In the genomic region with DNA sequence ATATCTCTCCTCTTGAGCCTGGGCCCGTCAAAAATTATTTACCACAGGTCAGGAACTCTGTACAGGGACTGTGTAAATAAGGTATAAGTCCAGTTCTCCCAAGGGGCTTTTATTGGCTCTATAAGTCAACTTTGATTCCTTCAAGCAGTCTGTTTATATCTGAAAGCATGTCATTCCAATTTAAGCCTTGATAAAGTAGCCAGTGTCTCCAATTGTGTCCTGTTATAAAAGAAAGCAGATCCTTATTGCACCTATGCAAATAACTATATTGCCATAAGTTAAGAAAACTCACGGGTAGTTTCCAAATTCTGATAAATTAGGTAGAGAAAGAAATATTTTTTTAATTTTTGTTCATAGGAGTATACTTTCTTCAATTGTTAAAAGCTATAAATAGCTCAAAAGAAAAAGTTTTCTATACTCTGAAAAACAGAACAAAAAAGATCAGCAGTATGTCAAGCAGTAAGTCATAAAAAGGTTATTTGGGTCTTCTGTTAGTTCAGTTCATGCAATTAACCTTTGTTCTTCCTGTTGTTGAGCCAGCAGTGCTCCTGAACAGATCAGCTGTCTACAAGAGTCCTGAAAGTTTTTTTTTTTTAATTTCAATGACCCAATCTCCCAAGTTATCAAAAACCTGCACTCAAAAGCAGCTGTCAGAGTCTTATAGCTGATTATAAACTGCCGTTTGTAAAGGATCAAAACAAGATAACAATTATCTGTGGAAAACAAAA, we compare ENCODE assay signal across 15 cellular contexts.
"Had no signal": no experiment of that assay in that cellular context is flagged by ENCODE, and none has a peak within 500 bp of the region (broad histone marks: within the 10 kb centered on the region; RNA-seq: fewer than 3 reads in every experiment).

No MANE protein-coding gene starts in this region.

- H3K36me3 ChIP-seq: cardiac muscle cell, upper lobe of left lung had no signal

- H3K4me3 ChIP-seq: cardiac muscle cell, lung, upper lobe of left lung had no signal

- H3K27ac ChIP-seq: cardiac muscle cell, upper lobe of left lung had no signal

- ATAC-seq: activated CD8-positive, alpha-beta T cell treated with anti-CD3 and anti-CD28 coated beads, Interleukin-2, amount 10 ng/mL, durations not matched to agents 7 days and 5 days; natural killer cell; WTC11 had no signal

- H3K27me3 ChIP-seq: cardiac muscle cell, upper lobe of left lung had no signal

- DNase-seq: activated CD4-positive, alpha-beta T cell treated with anti-CD3 and anti-CD28 coated beads for 48 hours; activated CD8-positive, alpha-beta memory T cell treated with anti-CD3 and anti-CD28 coated beads, Interleukin-2, amount 50 U/mL, for 48 hours; activated CD8-positive, alpha-beta T cell treated with anti-CD3 and anti-CD28 coated beads, Interleukin-2, amount 10 ng/mL, durations not matched to agents 7 days and 5 days; activated naive CD4-positive, alpha-beta T cell; cortex of kidney; hippocampal formation; kidney glomerular epithelial cell; natural killer cell; nucleus accumbens; stimulated activated CD4-positive, alpha-beta T cell treated with anti-CD3 and anti-CD28 coated beads, Interleukin-2, amount 100 ng/mL, for 48 hours; stimulated activated naive CD4-positive, alpha-beta T cell treated with Interleukin-2 at 50 U/mL for 16 hours; upper lobe of left lung had no signal

- H3K4me1 ChIP-seq: upper lobe of left lung had no signal
